Comparison of ENCODE assay signal across 12 cellular contexts in the genomic region with DNA sequence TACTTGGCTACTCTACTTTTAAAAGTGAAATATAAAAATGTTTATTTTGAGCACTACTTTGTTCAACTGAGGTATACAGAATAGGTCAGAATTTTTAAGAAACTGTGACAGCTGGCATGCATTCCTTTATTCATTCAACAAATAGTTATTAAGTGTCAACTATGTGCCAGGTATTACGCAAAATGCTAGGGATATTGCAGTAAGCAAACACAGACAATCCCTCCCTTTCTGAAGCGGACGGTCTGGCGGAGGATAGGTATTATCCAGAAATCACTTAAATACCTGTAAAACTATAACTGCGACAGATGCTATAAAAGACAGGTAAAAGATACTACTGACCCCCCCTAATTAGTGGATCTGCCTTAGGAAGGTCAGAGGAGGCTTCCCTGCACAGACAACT. TPM values are rescaled to one million over a fixed set of nuclear protein-coding genes. Genes with fewer than 3 reads are reported as not detected.
DNase-seq lines count a peak whose midpoint lies in the region; ATAC-seq and TF ChIP-seq lines count a peak whose summit lies in the region.
"Had no signal": no experiment of that assay in that cellular context is flagged by ENCODE, and none has a peak within 500 bp of the region (broad histone marks: within the 10 kb centered on the region; RNA-seq: fewer than 3 reads in every experiment).

No MANE protein-coding gene starts in this region.

- H3K36me3 ChIP-seq in mesenchymal stem cell (ENCODE audit: control insufficient read depth in 1 of 2, insufficient read depth in 2 of 2, low read depth in 1 of 2, low read length in 2 of 2), result no peaks in the 10 kb centered on the region
- H3K36me3 ChIP-seq: ascending aorta had no signal

- TF ChIP-seq CTCF in cardiac fibroblast (IDR thresholded peaks at IDR 0.05; ENCODE audit: low read depth, low read length) (no peak), coronary artery (IDR thresholded peaks at IDR 0.05) (no peak)

- H3K27me3 Mint-ChIP-seq in activated T-helper 2 cell treated with anti-CD3 and anti-CD28 coated beads, Interferon-gamma antibody, Interleukin-2, Interleukin-4, amounts not matched to agents 10 μg/mL and 5 μg/mL and 100 μg/mL, durations not matched to agents 14 hours and 24 hours and 36 hours (ENCODE audit: low read depth), result no peaks in the 10 kb centered on the region
- H3K27me3 Mint-ChIP-seq: type B pancreatic cell had no signal

- peak overlapping the region; percentile 86 for H3K9ac ChIP-seq in mesenchymal stem cell (ENCODE audit: low read length)

- H3K4me1 ChIP-seq in right cardiac atrium (ENCODE audit: control insufficient read depth, insufficient read depth, low read length), result no peaks in the 10 kb centered on the region
- H3K4me1 ChIP-seq in mesenchymal stem cell (ENCODE audit: control insufficient read depth, insufficient read depth, low read depth, low read length), result peaks cover 3% of the 10 kb centered on the region

- no peak overlapping the region for H4K8ac ChIP-seq in mesenchymal stem cell (ENCODE audit: low read length)

- H3K27ac ChIP-seq in right cardiac atrium (ENCODE audit: low read length), result no peak overlapping the region
- H3K27ac ChIP-seq in mesenchymal stem cell (ENCODE audit: low read length, poor library complexity, severe bottlenecking), result no peak overlapping the region
- H3K27ac ChIP-seq in coronary artery, result no peak overlapping the region
- H3K27ac ChIP-seq: ascending aorta had no signal

- H3K4ac ChIP-seq in mesenchymal stem cell (ENCODE audit: low read depth in 1 of 2, low read length in 2 of 2), result no peak overlapping the region

- intact Hi-C loops in left cardiac atrium (cut with DNase I), result no loop called here
- intact Hi-C loops in right cardiac atrium (cut with DNase I), result no loop called here
- intact Hi-C loops in activated T-helper 2 cell treated with anti-CD3 and anti-CD28 coated beads, Interferon-gamma antibody, Interleukin-2, Interleukin-4, amounts not matched to agents 10 μg/mL and 5 μg/mL and 100 μg/mL, durations not matched to agents 14 hours and 24 hours and 36 hours (cut with micrococcal nuclease), result no loop called here

- no peak overlapping the region for H3K27ac Mint-ChIP-seq in activated T-helper 2 cell treated with anti-CD3 and anti-CD28 coated beads, Interferon-gamma antibody, Interleukin-2, Interleukin-4, amounts not matched to agents 10 μg/mL and 5 μg/mL and 100 μg/mL, durations not matched to agents 14 hours and 24 hours and 36 hours
- H3K27ac Mint-ChIP-seq: type B pancreatic cell had no signal

- H3K9me3 Mint-ChIP-seq in activated T-helper 2 cell treated with anti-CD3 and anti-CD28 coated beads, Interferon-gamma antibody, Interleukin-2, Interleukin-4, amounts not matched to agents 10 μg/mL and 5 μg/mL and 100 μg/mL, durations not matched to agents 14 hours and 24 hours and 36 hours, result no peaks in the 10 kb centered on the region
- H3K9me3 Mint-ChIP-seq: H9, type B pancreatic cell had no signal

- H3K4me3 Mint-ChIP-seq in activated T-helper 2 cell treated with anti-CD3 and anti-CD28 coated beads, Interferon-gamma antibody, Interleukin-2, Interleukin-4, amounts not matched to agents 10 μg/mL and 5 μg/mL and 100 μg/mL, durations not matched to agents 14 hours and 24 hours and 36 hours (ENCODE audit: low read depth), result no peak overlapping the region
- H3K4me3 Mint-ChIP-seq: H9, type B pancreatic cell had no signal

- H2AFZ ChIP-seq in mesenchymal stem cell (ENCODE audit: low read depth, low read length), result no peak overlapping the region

- H3K4me3 ChIP-seq in right cardiac atrium (ENCODE audit: low read length), result no peak overlapping the region
- H3K4me3 ChIP-seq in cardiac fibroblast (replicated peaks in 1 of 2; ENCODE audit: low read depth in 2 of 2, low read length in 2 of 2), result no peak overlapping the region
- peak overlapping the region in 1 of 2 experiments; percentile 60 for H3K4me3 ChIP-seq in mesenchymal stem cell (ENCODE audit: insufficient read depth in 1 of 2, low read depth in 1 of 2, low read length in 2 of 2)
- no peak overlapping the region for H3K4me3 ChIP-seq in coronary artery
- H3K4me3 ChIP-seq: ascending aorta had no signal

- no peak overlapping the region for H2BK15ac ChIP-seq in mesenchymal stem cell (ENCODE audit: low read depth, poor library complexity, severe bottlenecking)

- peaks cover 19% of the 10 kb centered on the region for H3K4me1 Mint-ChIP-seq in activated T-helper 2 cell treated with anti-CD3 and anti-CD28 coated beads, Interferon-gamma antibody, Interleukin-2, Interleukin-4, amounts not matched to agents 10 μg/mL and 5 μg/mL and 100 μg/mL, durations not matched to agents 14 hours and 24 hours and 36 hours (ENCODE audit: low read depth)

- DNase-seq in left cardiac atrium (no peak), right cardiac atrium (no peak), cardiac fibroblast (ENCODE audit: low read depth in 2 of 2) (peak; percentile 42 to 57), mesenchymal stem cell (no peak), NOMO-1 (lab: John Stamatoyannopoulos, UW; ENCODE audit: unreplicated experiment in 2 of 2) (no peak), coronary artery (ENCODE audit: low spot score) (no peak)
- no peak for DNase-seq in activated T-helper 2 cell treated with anti-CD3 and anti-CD28 coated beads, Interferon-gamma antibody, Interleukin-2, Interleukin-4, amounts not matched to agents 10 μg/mL and 5 μg/mL and 100 μg/mL, durations not matched to agents 14 hours and 24 hours and 36 hours (ENCODE audit: low spot score)
- DNase-seq: KG1 had no signal

- H3K4me2 ChIP-seq in mesenchymal stem cell (ENCODE audit: low read length, poor library complexity, severe bottlenecking), result no peak overlapping the region

- H2AK5ac ChIP-seq in mesenchymal stem cell (ENCODE audit: low read length, severe bottlenecking), result peak overlapping the region; percentile 96

- ATAC-seq in left cardiac atrium (peak; percentile 15 to 36), right cardiac atrium (no peak), GM18861 (IDR thresholded peaks at IDR 0.05; ENCODE audit: unreplicated experiment) (no peak)

- 92% methylated on average over 5 of the region's 5 CpGs for WGBS in right cardiac atrium
- 100% methylated on average over 5 of the region's 5 CpGs for WGBS in mesenchymal stem cell

- H2BK12ac ChIP-seq in mesenchymal stem cell (ENCODE audit: low read length in 2 of 2), result no peak overlapping the region

- H4K91ac ChIP-seq in mesenchymal stem cell (ENCODE audit: low read length), result no peak overlapping the region

- H2BK120ac ChIP-seq in mesenchymal stem cell (ENCODE audit: low read depth, low read length), result no peak overlapping the region

- H3K9me3 ChIP-seq in right cardiac atrium (ENCODE audit: control insufficient read depth, low read length) (no peaks in the 10 kb centered on the region), mesenchymal stem cell (ENCODE audit: control insufficient read depth, low read length) (no peaks in the 10 kb centered on the region)
- H3K9me3 ChIP-seq: ascending aorta had no signal

- no peak overlapping the region for H3K14ac ChIP-seq in mesenchymal stem cell (ENCODE audit: low read length in 2 of 2)

- H3K36me3 Mint-ChIP-seq in activated T-helper 2 cell treated with anti-CD3 and anti-CD28 coated beads, Interferon-gamma antibody, Interleukin-2, Interleukin-4, amounts not matched to agents 10 μg/mL and 5 μg/mL and 100 μg/mL, durations not matched to agents 14 hours and 24 hours and 36 hours (ENCODE audit: low read depth), result peaks cover 3% of the 10 kb centered on the region

- H3K79me1 ChIP-seq in mesenchymal stem cell (replicated peaks; ENCODE audit: low read length, poor library complexity, severe bottlenecking), result peaks cover 28% of the 10 kb centered on the region

- no peaks in the 10 kb centered on the region for H3K27me3 ChIP-seq in right cardiac atrium (ENCODE audit: control insufficient read depth, insufficient read depth)
- no peaks in the 10 kb centered on the region for H3K27me3 ChIP-seq in mesenchymal stem cell (ENCODE audit: control insufficient read depth in 1 of 2, insufficient read depth in 1 of 2, low read length in 2 of 2)
- H3K27me3 ChIP-seq: ascending aorta had no signal

- H3K18ac ChIP-seq in mesenchymal stem cell (ENCODE audit: low read depth in 1 of 2, low read length in 2 of 2), result no peak overlapping the region

- H2BK5ac ChIP-seq in mesenchymal stem cell (ENCODE audit: low read depth, low read length, poor library complexity, severe bottlenecking), result no peak overlapping the region

- H3K23ac ChIP-seq in mesenchymal stem cell (ENCODE audit: low read length in 2 of 2), result no peak overlapping the region

RNA-seq across cellular contexts. Expression of a gene that starts 26.1 kb away (rescaled TPM):
- total RNA-seq in left cardiac atrium (10 to 100 TPM; 19.2 to 22.7 TPM), right cardiac atrium (10 to 100 TPM; 22.6 to 26.5 (median 23.6) TPM)
- 17.7 TPM for polyA plus RNA-seq in right cardiac atrium
- polyA plus RNA-seq in mesenchymal stem cell (2013, experiment 1 of 2), result 17.3 TPM
- polyA plus RNA-seq in mesenchymal stem cell (2013, experiment 2 of 2), result 17.3 TPM
- total RNA-seq in activated T-helper 2 cell treated with anti-CD3 and anti-CD28 coated beads, Interferon-gamma antibody, Interleukin-2, Interleukin-4, amounts not matched to agents 10 μg/mL and 5 μg/mL and 100 μg/mL, durations not matched to agents 14 hours and 24 hours and 36 hours, result 49.1 and 49.2 TPM in 2 replicates

Comparison
In these comparisons a context has a peak if more than half of its experiments do, and no peak if none do; other contexts are left out.
1. ATAC-seq: peak in left cardiac atrium (2 of 2); none in right cardiac atrium (0 of 2) and GM18861 (single experiment).
2. DNase-seq: peak in cardiac fibroblast (2 of 2); none in left cardiac atrium (single experiment), right cardiac atrium (0 of 3), mesenchymal stem cell (single experiment), activated T-helper 2 cell treated with anti-CD3 and anti-CD28 coated beads, Interferon-gamma antibody, Interleukin-2, Interleukin-4, amounts not matched to agents 10 μg/mL and 5 μg/mL and 100 μg/mL, durations not matched to agents 14 hours and 24 hours and 36 hours (single experiment), NOMO-1 (0 of 2) and coronary artery (single experiment).